8 cellular contexts compared by ENCODE assay signal in the genomic region with DNA sequence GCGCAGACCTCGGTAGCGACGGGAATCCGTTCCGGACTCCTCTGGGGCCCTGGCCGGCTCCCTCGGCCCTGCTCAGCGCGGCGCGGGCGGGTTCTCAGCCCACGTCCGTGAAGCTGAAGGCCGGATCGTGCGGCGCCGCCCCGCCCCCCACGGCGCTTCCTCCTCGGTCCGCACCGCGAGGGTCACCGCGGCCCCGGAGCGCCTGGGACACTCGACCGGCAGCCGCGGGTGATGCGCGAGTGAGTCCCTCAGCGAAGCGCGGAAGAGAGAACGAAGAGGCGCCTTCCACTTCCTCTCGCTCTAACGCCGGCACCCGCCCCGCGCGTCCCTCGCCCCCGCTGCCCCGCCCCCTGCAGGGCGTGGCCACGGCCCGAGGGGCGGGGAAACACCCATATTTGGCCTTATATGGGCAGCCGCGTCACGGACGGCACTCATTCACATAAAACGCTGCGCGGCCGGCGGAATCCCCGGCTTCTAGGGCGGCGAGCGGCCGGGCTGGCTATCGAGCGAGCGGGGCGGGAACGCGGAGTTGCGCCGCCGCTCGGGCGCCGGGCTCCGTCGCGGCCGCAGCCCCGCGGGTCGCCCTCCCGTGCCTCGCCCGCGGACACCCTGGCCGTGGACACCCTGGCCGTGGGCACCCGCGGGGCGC. TPM values are rescaled to one million over a fixed set of nuclear protein-coding genes. Genes with fewer than 3 reads are reported as not detected.
DNase-seq lines count a peak whose midpoint lies in the region; ATAC-seq and TF ChIP-seq lines count a peak whose summit lies in the region.

A gene with protein sequence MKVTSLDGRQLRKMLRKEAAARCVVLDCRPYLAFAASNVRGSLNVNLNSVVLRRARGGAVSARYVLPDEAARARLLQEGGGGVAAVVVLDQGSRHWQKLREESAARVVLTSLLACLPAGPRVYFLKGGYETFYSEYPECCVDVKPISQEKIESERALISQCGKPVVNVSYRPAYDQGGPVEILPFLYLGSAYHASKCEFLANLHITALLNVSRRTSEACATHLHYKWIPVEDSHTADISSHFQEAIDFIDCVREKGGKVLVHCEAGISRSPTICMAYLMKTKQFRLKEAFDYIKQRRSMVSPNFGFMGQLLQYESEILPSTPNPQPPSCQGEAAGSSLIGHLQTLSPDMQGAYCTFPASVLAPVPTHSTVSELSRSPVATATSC (plus strand): TSS at position 470 of the 649 bp plus-strand sequence. CDS start 215 bp downstream, outside the sequence.

- peaks cover 2% of the 10 kb centered on the region for H3K36me3 Mint-ChIP-seq in T-helper 17 cell (ENCODE audit: low read depth)

- peaks cover 57% of the 10 kb centered on the region for H3K4me1 Mint-ChIP-seq in T-helper 17 cell

- no peaks in the 10 kb centered on the region for H3K27me3 ChIP-seq in prostate gland (replicated peaks; ENCODE audit: insufficient read depth)

- intact Hi-C loops in left cardiac atrium (cut with DNase I): loop anchor here in 1 of 2 donors (5.0 kb wide), 1 partner anchor 40 kb away; no protein-coding TSS in a partner anchor
- intact Hi-C loops in prostate gland (cut with DNase I): loop anchor here (1.0 to 5.0 kb wide), 2 partner anchors 192 to 270 kb away; no protein-coding TSS in a partner anchor

- in situ Hi-C loops in GM13976 (cut with MboI; ENCODE audit: low sequenced_read_pairs, unreplicated experiment): no loop called here

- ATAC-seq in HG02642 (IDR thresholded peaks at IDR 0.05; ENCODE audit: poor library complexity, unreplicated experiment): peak; percentile 70
- peak; percentile 83 for ATAC-seq in T-helper 17 cell
- ATAC-seq in left cardiac atrium: peak; percentile 89 to 92

- WGBS in prostate gland: under 1% methylated on average over 45 of the region's 98 CpGs

- peak within 1 kb of the TSS; percentile 52 to 59 for H3K4me3 ChIP-seq in prostate gland

- DNase-seq in GM13976 (ENCODE audit: low spot score) (peak; percentile 97), NCI-H128 (lab: John Stamatoyannopoulos, UW; ENCODE audit: unreplicated experiment) (peak; percentile 28), T-helper 17 cell (peak; percentile 93 to 98 (median 96)), amniotic stem cell (lab: John Stamatoyannopoulos, UW) (peak; percentile 88), left cardiac atrium (peak; percentile 96), prostate gland (ENCODE audit: low spot score) (peak; percentile 92), ureter (ENCODE audit: low spot score) (peak; percentile 94)

- peak within 1 kb of the TSS; percentile 97 for H3K27ac Mint-ChIP-seq in T-helper 17 cell

- TF ChIP-seq POLR2A in prostate gland (IDR thresholded peaks at IDR 0.05): peak; percentile 98

- TF ChIP-seq CTCF in GM13976 (IDR thresholded peaks at IDR 0.05; ENCODE audit: borderline replicate concordance, control extremely low read depth, extremely low read depth, insufficient read depth, missing control alignments) (peak; percentile 6), prostate gland (IDR thresholded peaks at IDR 0.05) (peak in 1 of 4 experiments; percentile 25)

- no peaks in the 10 kb centered on the region for H3K27me3 Mint-ChIP-seq in T-helper 17 cell

- peak within 1 kb of the TSS; percentile 79 to 86 for H3K27ac ChIP-seq in prostate gland

- H3K36me3 ChIP-seq in prostate gland: no peaks in the 10 kb centered on the region

- H3K4me3 Mint-ChIP-seq in T-helper 17 cell: peak within 1 kb of the TSS; percentile 99

- H3K9me3 ChIP-seq in T-helper 17 cell (ENCODE audit: control insufficient read depth, low read length, poor library complexity, severe bottlenecking) (no peaks in the 10 kb centered on the region), prostate gland (no peaks in the 10 kb centered on the region)

- no peaks in the 10 kb centered on the region for H3K4me1 ChIP-seq in prostate gland (replicated peaks)

RNA-seq across cellular contexts. Expression of the gene that starts here (rescaled TPM):
- total RNA-seq in T-helper 17 cell (100 to 1,000 TPM in 1 of 2 donors, 10 to 100 TPM in 1; 91.9 to 147 TPM), left cardiac atrium (10 to 100 TPM in 1 of 2 donors, 1 to 10 TPM in 1; 8.9 to 14.3 TPM), prostate gland (10 to 100 TPM in 1 of 2 donors, 1 to 10 TPM in 1; 6.9 to 33.1 TPM), ureter (14.3 TPM)

Comparison
In these comparisons a context has a peak if more than half of its experiments do, and no peak if none do; other contexts are left out.
1. Peak in every context shown above with its lines: DNase-seq, ATAC-seq, H3K4me3 ChIP-seq and H3K27ac ChIP-seq.
2. DNase-seq: peak in every context shown above with its lines; median percentile 97 in GM13976; 96 in T-helper 17 cell; 96 in left cardiac atrium; 94 in ureter; 92 in prostate gland; 88 in amniotic stem cell; 28 in NCI-H128.